In the genomic region with DNA sequence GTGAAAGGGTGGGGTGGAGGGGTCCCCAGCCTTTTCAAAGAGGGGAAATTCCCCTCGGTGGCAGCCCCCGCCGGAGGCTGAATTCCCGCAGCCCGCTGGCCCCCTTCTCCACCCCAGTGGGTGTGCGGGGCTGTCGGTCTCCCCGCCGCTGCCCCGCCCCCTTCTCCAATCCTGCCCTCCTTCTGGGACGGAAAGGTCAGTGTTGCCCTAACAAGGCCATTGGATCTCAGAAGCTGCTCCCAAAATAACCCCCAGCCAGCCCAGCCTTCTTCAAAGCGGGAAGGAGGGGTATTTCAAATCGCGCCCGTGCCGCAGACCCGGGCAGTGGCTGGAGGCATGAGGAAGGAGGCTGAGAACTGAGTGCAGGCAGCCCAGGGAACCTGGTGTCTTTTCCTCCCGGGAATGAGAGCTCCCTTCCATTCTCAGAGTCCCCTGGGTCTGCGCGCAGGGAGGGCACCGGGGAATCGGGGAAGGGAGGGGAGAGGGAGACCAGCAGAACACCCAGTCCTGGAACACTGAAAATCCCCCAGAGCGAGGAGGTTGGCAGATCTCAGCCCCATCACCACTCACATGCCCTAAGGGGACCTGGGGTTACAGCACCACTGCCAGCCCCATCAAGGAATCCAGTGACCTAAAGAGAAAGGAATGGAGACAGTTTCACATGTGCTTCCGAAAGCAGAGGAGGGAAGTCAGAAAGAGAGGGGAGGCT, we compare ENCODE assay signal across 8 cellular contexts. TPM values are rescaled to one million over a fixed set of nuclear protein-coding genes. Genes with fewer than 3 reads are reported as not detected.
A peak's percentile ranks its signal among the peaks of the same experiment; 100 is the strongest.
DNase-seq lines count a peak whose midpoint lies in the region; ATAC-seq, FAIRE-seq and TF ChIP-seq lines count a peak whose summit lies in the region.

A gene (minus strand): TSS at position 135 of the 709 bp plus-strand sequence. CDS start 483 bp downstream, outside the sequence.

- H3K4me1 ChIP-seq in Caco-2 (peaks cover 45% of the 10 kb centered on the region), esophagus muscularis mucosa (peaks cover 24 to 52% (median 42%) of the 10 kb centered on the region in 4 donors)

- DNase-seq in Caco-2, result peak; percentile 82 to 87
- peak; percentile 63 for DNase-seq in RCC 7860 (ENCODE audit: low spot score)
- peak; percentile 94 for DNase-seq in esophagus muscularis mucosa (ENCODE audit: extremely low spot score)
- DNase-seq in naive B cell, result no peak
- DNase-seq in stimulated activated CD4-positive, alpha-beta T cell treated with anti-CD3 and anti-CD28 coated beads, Interleukin-2, amount 100 ng/mL, for 24 hours, result no peak
- no peak for DNase-seq in GM10248 (ENCODE audit: extremely low spot score)
- no peak for DNase-seq in NCI-H1694 treated with DMSO at 0.1 percent for 48 hours (lab: John Stamatoyannopoulos, UW)

- ATAC-seq in naive B cell (ENCODE audit: low read depth in 2 of 2) (peak; percentile 32 to 43), GM21360 (IDR thresholded peaks at IDR 0.05; ENCODE audit: unreplicated experiment) (no peak)

- peak; percentile 89 for TF ChIP-seq EP300 in esophagus muscularis mucosa (IDR thresholded peaks at IDR 0.05)

- H3K27me3 Mint-ChIP-seq in Caco-2 (ENCODE audit: insufficient read depth, unreplicated experiment) (no peaks in the 10 kb centered on the region), naive B cell (peaks cover 33 to 59% (median 54%) of the 10 kb centered on the region in 3 donors)

- H3K9me3 Mint-ChIP-seq in Caco-2 (ENCODE audit: unreplicated experiment), result no peaks in the 10 kb centered on the region
- H3K9me3 Mint-ChIP-seq in naive B cell, result peaks cover 0 to 4% (median 0%) of the 10 kb centered on the region in 7 donors

- peak; percentile 37 for TF ChIP-seq POLR2A in esophagus muscularis mucosa (IDR thresholded peaks at IDR 0.05; ENCODE audit: low read depth)

- TF ChIP-seq CTCF in Caco-2 (IDR thresholded peaks at IDR 0.05; ENCODE audit: insufficient read depth in 1 of 2, low read depth in 1 of 2, low read length in 1 of 2, severe bottlenecking in 1 of 2, unreplicated experiment in 1 of 2), result no peak
- no peak for TF ChIP-seq CTCF in esophagus muscularis mucosa (IDR thresholded peaks at IDR 0.05)
- no peak for TF ChIP-seq CTCF in GM10248 (IDR thresholded peaks at IDR 0.05; ENCODE audit: control extremely low read depth, extremely low read depth, low read depth, missing control alignments)

- POLR2A ChIA-PET in Caco-2 (lab: Charles Lee), result interaction anchor here (0.8 to 2.4 kb wide), 3 partner anchors 9 to 50 kb away, joined by 4 to 15 read pairs (median 5); no protein-coding TSS in a partner anchor
- POLR2A ChIA-PET in GM10248 (lab: Yijun Ruan, JAX), result no interaction called here

- H3K4me3 ChIP-seq in Caco-2 (ENCODE audit: low read depth, low read length), result peak within 1 kb of the TSS; percentile 38
- peak within 1 kb of the TSS; percentile 58 to 80 (median 72) for H3K4me3 ChIP-seq in esophagus muscularis mucosa

- H3K27me3 ChIP-seq in Caco-2 (replicated peaks; ENCODE audit: control insufficient read depth, insufficient read depth, low read length), result no peaks in the 10 kb centered on the region
- no peaks in the 10 kb centered on the region for H3K27me3 ChIP-seq in esophagus muscularis mucosa

- H3K27ac Mint-ChIP-seq in Caco-2 (ENCODE audit: unreplicated experiment), result peak within 1 kb of the TSS; percentile 13
- H3K27ac Mint-ChIP-seq in naive B cell, result peak within 1 kb of the TSS in 5 of 6 donors; percentile 2 to 81 (median 58)

- H3K4me3 Mint-ChIP-seq in Caco-2 (ENCODE audit: unreplicated experiment), result peak within 1 kb of the TSS; percentile 74
- H3K4me3 Mint-ChIP-seq in naive B cell, result peak within 1 kb of the TSS; percentile 14 to 85 (median 81)

- CTCF ChIA-PET in Caco-2 (lab: Charles Lee) (interaction anchor here (0.6 to 6.0 kb wide), 10 partner anchors 30 to 284 kb away, joined by 3 to 439 read pairs (median 4); no protein-coding TSS in a partner anchor), GM10248 (lab: Yijun Ruan, JAX) (interaction anchor here (1.1 to 7.0 kb wide), 6 partner anchors 11 to 738 kb away, joined by 3 to 205 read pairs (median 4); no protein-coding TSS in a partner anchor)

- H3K36me3 Mint-ChIP-seq in Caco-2 (ENCODE audit: insufficient read depth, unreplicated experiment), result peaks cover 4% of the 10 kb centered on the region
- H3K36me3 Mint-ChIP-seq in naive B cell, result no peaks in the 10 kb centered on the region

- H3K27ac ChIP-seq in esophagus muscularis mucosa (replicated peaks in 1 of 4), result peak within 1 kb of the TSS; percentile 90 to 98 (median 96)

- H3K4me1 Mint-ChIP-seq in Caco-2 (ENCODE audit: low read depth, unreplicated experiment) (peaks cover 27% of the 10 kb centered on the region), naive B cell (peaks cover 22 to 26% (median 24%) of the 10 kb centered on the region in 3 donors)

- no TSS peak for BruUV-seq in Caco-2 (replicated peaks; lab: Mats Ljungman, UMichigan)

- H3K9me3 ChIP-seq in Caco-2 (no peaks in the 10 kb centered on the region), esophagus muscularis mucosa (no peaks in the 10 kb centered on the region)

- 0% methylated on average over 16 of the region's 24 CpGs for WGBS in esophagus muscularis mucosa

- intact Hi-C loops in Caco-2 (cut with micrococcal nuclease; ENCODE audit: unreplicated experiment), result loop anchor here (1.0 kb wide), 1 partner anchor 23 kb away; a partner anchor contains a TSS
- intact Hi-C loops in esophagus muscularis mucosa (cut with DNase I), result loop anchor here (5.0 kb wide), 1 partner anchor 50 kb away; no protein-coding TSS in a partner anchor

- no peak for FAIRE-seq in RCC 7860 (lab: Jason Lieb, UNC)

- H3K36me3 ChIP-seq in Caco-2 (ENCODE audit: control insufficient read depth, insufficient read depth, low read length) (no peaks in the 10 kb centered on the region), esophagus muscularis mucosa (no peaks in the 10 kb centered on the region)

RNA-seq across cellular contexts. Expression of the gene that starts here (rescaled TPM):
- total RNA-seq in Caco-2 (2022) (10.5 and 11.1 TPM in 2 replicates), esophagus muscularis mucosa (100 to 1,000 TPM; 187 to 441 (median 295) TPM)
- polyA plus RNA-seq in naive B cell (ENCODE audit: low read depth in 6 of 6), result not detected

Comparison
In these comparisons a context has a peak if more than half of its experiments do, and no peak if none do; other contexts are left out.
1. RNA of the gene that starts here (total RNA-seq): 187 to 441 TPM in esophagus muscularis mucosa; 10.5 to 11.1 TPM in Caco-2; every median in the first group is over 10 times any median in the second.
2. Peak in ATAC-seq in naive B cell; RNA of the gene not detected or under 1 TPM.
3. DNase-seq: peak in Caco-2 (2 of 2), RCC 7860 (single experiment) and esophagus muscularis mucosa (single experiment); none in naive B cell (single experiment), stimulated activated CD4-positive, alpha-beta T cell treated with anti-CD3 and anti-CD28 coated beads, Interleukin-2, amount 100 ng/mL, for 24 hours (0 of 2), GM10248 (single experiment) and NCI-H1694 treated with DMSO at 0.1 percent for 48 hours (single experiment).